ENCODE assay signal across 27 cellular contexts in genomic region chr4:155304375-155304774, GRCh38.
"Had no signal": no experiment of that assay in that cellular context is flagged by ENCODE, and none has a peak within 500 bp of the region (broad histone marks: within the 10 kb centered on the region; RNA-seq: fewer than 3 reads in every experiment).

No MANE protein-coding gene starts in this region.

- H3K27ac ChIP-seq: adrenal gland, breast epithelium, foreskin keratinocyte, tibial nerve, vagina, VCaP had no signal

- H3K4me3 ChIP-seq: adrenal gland, breast epithelium, lung, tibial nerve, vagina had no signal

- H3K9me3 Mint-ChIP-seq: T-helper 1 cell treated with Interleukin-12 subunit alpha and Interleukin-12 subunit beta and Interleukin-4 antibody, amounts not matched to agents 30 μg/mL and 1 μg/mL, for 36 hours had no signal

- H3K36me3 ChIP-seq: adrenal gland, breast epithelium, tibial nerve, vagina had no signal

- H3K27me3 ChIP-seq: adrenal gland, breast epithelium, foreskin keratinocyte, tibial nerve, vagina had no signal

- H3K9me3 ChIP-seq: adrenal gland, breast epithelium, tibial nerve, vagina had no signal

- H3K4me3 Mint-ChIP-seq: effector memory CD8-positive, alpha-beta T cell; mesothelial cell of epicardium; T-helper 1 cell treated with Interleukin-12 subunit alpha and Interleukin-12 subunit beta and Interleukin-4 antibody, amounts not matched to agents 30 μg/mL and 1 μg/mL, for 36 hours had no signal

- ATAC-seq: effector memory CD8-positive, alpha-beta T cell; foreskin keratinocyte had no signal

- H3K4me1 ChIP-seq: adrenal gland, breast epithelium, foreskin keratinocyte, tibial nerve, vagina had no signal

- H3K27me3 Mint-ChIP-seq: effector memory CD8-positive, alpha-beta T cell had no signal

- DNase-seq: activated CD4-positive, CD25-positive, alpha-beta regulatory T cell treated with anti-CD3 and anti-CD28 coated beads, Interleukin-2, amount 50 U/mL, for 72 hours; activated CD8-positive, alpha-beta memory T cell treated with anti-CD3 and anti-CD28 coated beads for 24 hours; activated CD8-positive, alpha-beta memory T cell treated with anti-CD3 and anti-CD28 coated beads, Interleukin-2, amount 50 U/mL, for 48 hours; activated effector memory CD4-positive, alpha-beta T cell treated with anti-CD3 and anti-CD28 coated beads, Interleukin-2, amount 50 U/mL, for 16 hours; activated naive CD4-positive, alpha-beta T cell treated with anti-CD3 and anti-CD28 coated beads, Interleukin-2, amount 50 U/mL, for 16 hours; activated T-cell treated with anti-CD3 and anti-CD28 coated beads, Interleukin-2, amount 50 U/mL, for 48 hours; adrenal gland; dermis blood vessel endothelial cell; effector memory CD8-positive, alpha-beta T cell; glutamatergic neuron; hippocampal formation; occipital lobe; posterior cingulate gyrus; retina; stimulated activated CD4-positive, alpha-beta T cell treated with anti-CD3 and anti-CD28 coated beads, Interleukin-2, amount 100 ng/mL, for 24 hours; stimulated activated naive CD4-positive, alpha-beta T cell treated with Interleukin-2 at 50 U/mL for 16 hours; substantia nigra had no signal

- H3K27ac Mint-ChIP-seq: effector memory CD8-positive, alpha-beta T cell; mesothelial cell of epicardium; T-helper 1 cell treated with Interleukin-12 subunit alpha and Interleukin-12 subunit beta and Interleukin-4 antibody, amounts not matched to agents 30 μg/mL and 1 μg/mL, for 36 hours had no signal

- H3K4me1 Mint-ChIP-seq: mesothelial cell of epicardium had no signal

- FAIRE-seq: astrocyte, islet of Langerhans had no signal

- H3K36me3 Mint-ChIP-seq: mesothelial cell of epicardium had no signal
